ENCODE assay signal across 14 cellular contexts in the genomic region with DNA sequence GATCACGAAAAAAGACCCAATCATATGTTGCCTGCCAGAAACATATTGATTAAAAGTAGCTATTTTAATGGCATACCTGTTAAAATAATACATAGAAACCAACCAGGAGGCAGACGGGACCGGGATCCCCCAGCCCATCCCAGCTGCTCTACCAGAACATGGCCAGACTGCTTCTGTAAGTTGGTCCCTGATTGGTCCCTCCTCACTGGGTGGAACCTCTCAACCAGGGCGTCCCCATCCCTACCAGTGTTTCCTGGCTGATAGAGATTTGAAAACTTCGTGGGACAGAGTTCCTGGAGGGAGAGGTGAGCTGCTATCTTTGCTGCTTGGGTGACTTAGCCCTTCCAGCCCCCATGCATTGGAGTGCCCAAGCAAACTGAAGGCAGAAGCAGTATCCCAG.
DNase-seq lines count a peak whose midpoint lies in the region; ATAC-seq, FAIRE-seq and TF ChIP-seq lines count a peak whose summit lies in the region.
"Had no signal": no experiment of that assay in that cellular context is flagged by ENCODE, and none has a peak within 500 bp of the region (broad histone marks: within the 10 kb centered on the region; RNA-seq: fewer than 3 reads in every experiment).

No MANE protein-coding gene starts in this region.

- no peaks in the 10 kb centered on the region for H3K36me3 ChIP-seq in H7 (replicated peaks; ENCODE audit: control insufficient read depth, insufficient read depth, low read length)
- H3K36me3 ChIP-seq in H1 (ENCODE audit: control insufficient read depth in 2 of 4, insufficient read depth in 4 of 4, low read length in 3 of 4): no peaks in the 10 kb centered on the region
- no peaks in the 10 kb centered on the region for H3K36me3 ChIP-seq in thyroid gland
- H3K36me3 ChIP-seq: HAP-1 had no signal

- peak in 1 of 2 experiments; percentile 55; a peak in 3 of 6 replicates for ATAC-seq in A549
- ATAC-seq: CD8-positive, alpha-beta T cell had no signal

- FAIRE-seq in A549 (lab: Jason Lieb, UNC) (no peak), H1 (lab: Jason Lieb, UNC) (no peak)
- FAIRE-seq: A204.1, GM19239 had no signal

- H3K27me3 ChIP-seq in H7 (ENCODE audit: control insufficient read depth, insufficient read depth, low read length) (no peaks in the 10 kb centered on the region), H1 (replicated peaks in 1 of 4; ENCODE audit: control insufficient read depth in 3 of 4, extremely low read depth in 1 of 4, insufficient read depth in 3 of 4, low read length in 3 of 4) (no peaks in the 10 kb centered on the region), thyroid gland (no peaks in the 10 kb centered on the region)

- TF ChIP-seq EP300 in A549 (IDR thresholded peaks at IDR 0.05) (no peak), H1 (IDR thresholded peaks at IDR 0.05; ENCODE audit: borderline replicate concordance in 1 of 2, low read depth in 2 of 2, low read length in 2 of 2) (no peak)

- no peak overlapping the region for H3K9ac ChIP-seq in H1 (replicated peaks in 1 of 4; ENCODE audit: extremely low read depth in 1 of 4, low read depth in 3 of 4, low read length in 3 of 4)

- no peak overlapping the region for H3K56ac ChIP-seq in H1 (replicated peaks; ENCODE audit: insufficient read length, low read depth, low read length)

- H4K91ac ChIP-seq in H1 (replicated peaks; ENCODE audit: insufficient read length, low read length): no peak overlapping the region

- H2BK15ac ChIP-seq in H1 (ENCODE audit: low read length): no peak overlapping the region

- H3K79me2 ChIP-seq in H1 (ENCODE audit: control insufficient read depth in 1 of 2, insufficient read depth in 2 of 2, low read length in 2 of 2): no peaks in the 10 kb centered on the region

- H3K4me3 ChIP-seq in A549 (no peak overlapping the region), H7 (ENCODE audit: insufficient read depth, low read depth, low read length) (no peak overlapping the region), H1 (ENCODE audit: extremely low read depth in 1 of 4, insufficient read depth in 2 of 4, low read depth in 3 of 4, low read length in 4 of 4) (no peak overlapping the region), thyroid gland (replicated peaks in 1 of 3) (no peak overlapping the region)
- H3K4me3 ChIP-seq: HAP-1 had no signal

- no peak overlapping the region for H2BK120ac ChIP-seq in H1 (replicated peaks; ENCODE audit: low read depth, low read length)

- H3K4ac ChIP-seq in H1 (replicated peaks; ENCODE audit: insufficient read length, low read depth, low read length): no peak overlapping the region

- TF ChIP-seq POLR2A in A549 (IDR thresholded peaks at IDR 0.05; ENCODE audit: low read length) (no peak), H1 (IDR thresholded peaks at IDR 0.05; ENCODE audit: control extremely low read depth in 1 of 2, low read depth in 2 of 2, low read length in 2 of 2) (no peak), thyroid gland (IDR thresholded peaks at IDR 0.05) (no peak)

- H3K4me2 ChIP-seq in A549 (no peak overlapping the region), H1 (ENCODE audit: insufficient read depth in 1 of 2, low read depth in 2 of 2, low read length in 2 of 2) (no peak overlapping the region)

- peak; percentile 0 to 19 for DNase-seq in A549 (ENCODE audit: low read depth in 1 of 2, low spot score in 1 of 2)
- peak; percentile 10 for DNase-seq in H7
- no peak for DNase-seq in H1 (ENCODE audit: low read depth in 1 of 2, low spot score in 2 of 2)
- peak; percentile 35 for DNase-seq in iPS-NIHi7 (ENCODE audit: extremely low spot score)
- DNase-seq in thyroid gland: no peak
- DNase-seq in NCI-H146 treated with DMSO at 0.1 percent for 48 hours (lab: John Stamatoyannopoulos, UW; ENCODE audit: unreplicated experiment): no peak
- no peak for DNase-seq in NCI-H446 treated with DMSO at 0.1 percent for 48 hours (lab: John Stamatoyannopoulos, UW)
- DNase-seq: Caco-2; CD8-positive, alpha-beta T cell; DND-41; GF-D8 had no signal

- H4K8ac ChIP-seq in H1 (ENCODE audit: extremely low read depth, insufficient read depth, low read length): no peak overlapping the region

- no peaks in the 10 kb centered on the region for H3K9me3 ChIP-seq in A549
- no peaks in the 10 kb centered on the region for H3K9me3 ChIP-seq in H1 (ENCODE audit: insufficient read depth in 2 of 2, low read depth in 1 of 2, low read length in 1 of 2)
- H3K9me3 ChIP-seq in thyroid gland: no peaks in the 10 kb centered on the region
- H3K9me3 ChIP-seq: Caco-2, HAP-1 had no signal

- H3K27ac ChIP-seq in A549 (no peak overlapping the region), H1 (ENCODE audit: low read depth, low read length) (no peak overlapping the region), thyroid gland (no peak overlapping the region)

- no peaks in the 10 kb centered on the region for H3K79me1 ChIP-seq in H1 (ENCODE audit: low read depth, low read length)

- H3K14ac ChIP-seq in H1 (ENCODE audit: insufficient read length): no peak overlapping the region

- TF ChIP-seq CTCF in A549 (IDR thresholded peaks at IDR 0.05) (no peak), H1 (IDR thresholded peaks at IDR 0.05; ENCODE audit: control extremely low read depth in 1 of 3, insufficient read depth in 1 of 3, low read depth in 1 of 3, low read length in 3 of 3) (no peak), thyroid gland (IDR thresholded peaks at IDR 0.05) (no peak)

- no peak overlapping the region for H2BK5ac ChIP-seq in H1 (ENCODE audit: low read depth, low read length)

- TF ChIP-seq RAD21 in A549 (conservative IDR thresholded peaks at IDR 0.05 in 1 of 2, IDR thresholded peaks at IDR 0.05 in 1 of 2) (no peak), H1 (IDR thresholded peaks at IDR 0.05 in 1 of 2, conservative IDR thresholded peaks at IDR 0.05 in 1 of 2; ENCODE audit: low read depth in 2 of 2, low read length in 2 of 2) (no peak)

- H2BK12ac ChIP-seq in H1 (ENCODE audit: low read depth, low read length): no peak overlapping the region

- no peak overlapping the region for H4K5ac ChIP-seq in H1 (ENCODE audit: insufficient read length, low read depth, low read length)

- H4K20me1 ChIP-seq in H1 (replicated peaks in 1 of 2; ENCODE audit: control insufficient read depth in 1 of 2, insufficient read depth in 2 of 2, low read length in 2 of 2): no peaks in the 10 kb centered on the region

- H2AK5ac ChIP-seq in H1 (ENCODE audit: low read depth, low read length): no peak overlapping the region

- 0 out of 2 replicates have a peak overlapping the region, but pooled peaks have one; percentile 7 for H2AFZ ChIP-seq in H1 (ENCODE audit: low read length)

- H3K18ac ChIP-seq in H1 (ENCODE audit: extremely low read depth, low read length): no peak overlapping the region

- H3K23ac ChIP-seq in H1 (ENCODE audit: insufficient read length): no peak overlapping the region

- POLR2A ChIA-PET in A549 (lab: Yijun Ruan, JAX): no interaction called here
- POLR2A ChIA-PET in H1 (lab: Charles Lee; ENCODE audit: partially characterized antibody): no interaction called here

- intact Hi-C loops in thyroid gland (cut with DNase I): no loop called here

- H3K23me2 ChIP-seq in H1 (ENCODE audit: low read depth, low read length): no peaks in the 10 kb centered on the region

- H3K4me1 ChIP-seq in A549 (no peaks in the 10 kb centered on the region), H1 (replicated peaks in 1 of 4; ENCODE audit: control insufficient read depth in 3 of 4, insufficient read depth in 4 of 4, low read length in 3 of 4) (no peaks in the 10 kb centered on the region), thyroid gland (no peaks in the 10 kb centered on the region)
- H3K4me1 ChIP-seq: Caco-2, HAP-1 had no signal

- H2BK20ac ChIP-seq in H1 (ENCODE audit: low read length): no peak overlapping the region

- 6% methylated on average over 4 of the region's 5 CpGs for WGBS in A549 (ENCODE audit: missing lambda C conversion rate)
- 90% methylated on average over 5 of the region's 5 CpGs; no CpG with 5 or more reads in 1 of the 2 experiments for WGBS in H1 (ENCODE audit: extremely low coverage in 1 of 2, insufficient coverage in 1 of 2, insufficient read length in 1 of 2, insufficient replicate concordance in 2 of 2, low coverage in 1 of 2, low lambda C conversion rate in 2 of 2, missing lambda C conversion rate in 1 of 2), 2 experiments
- WGBS in thyroid gland, 2 donors: 85 to 86% methylated on average over 5 of the region's 5 CpGs

- CTCF ChIA-PET in A549 (lab: Yijun Ruan, JAX): no interaction called here
- CTCF ChIA-PET in H1 (lab: Charles Lee; ENCODE audit: partially characterized antibody): interaction anchor here (0.6 to 1.2 kb wide), 2 partner anchors 228 to 470 kb away, joined by 3 to 4 read pairs; no protein-coding TSS in a partner anchor

TF ChIP-seq in A549, 52 proteins besides CTCF, POLR2A, EP300 and RAD21 (continues in another document):
- TF ChIP-seq TP53 (CRISPR knock-in tag; IDR thresholded peaks at IDR 0.05) (no peak), BCL3 (IDR thresholded peaks at IDR 0.05) (no peak), TFCP2L1 (CRISPR knock-in tag; IDR thresholded peaks at IDR 0.05) (no peak), SMC3 (IDR thresholded peaks at IDR 0.05) (no peak), JUNB (IDR thresholded peaks at IDR 0.05) (no peak), FOXS1 (CRISPR knock-in tag; IDR thresholded peaks at IDR 0.05) (no peak)

TF ChIP-seq in H1, 55 proteins besides CTCF, POLR2A, EP300 and RAD21:
- TF ChIP-seq, protein P1, sequence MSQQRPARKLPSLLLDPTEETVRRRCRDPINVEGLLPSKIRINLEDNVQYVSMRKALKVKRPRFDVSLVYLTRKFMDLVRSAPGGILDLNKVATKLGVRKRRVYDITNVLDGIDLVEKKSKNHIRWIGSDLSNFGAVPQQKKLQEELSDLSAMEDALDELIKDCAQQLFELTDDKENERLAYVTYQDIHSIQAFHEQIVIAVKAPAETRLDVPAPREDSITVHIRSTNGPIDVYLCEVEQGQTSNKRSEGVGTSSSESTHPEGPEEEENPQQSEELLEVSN (IDR thresholded peaks at IDR 0.05): no peak
- TF ChIP-seq USF2 (IDR thresholded peaks at IDR 0.05; ENCODE audit: low read length) (no peak), CREB1 (IDR thresholded peaks at IDR 0.05) (no peak)

Comparison
In these comparisons a context has a peak if more than half of its experiments do, and no peak if none do; other contexts are left out.
1. DNase-seq: peak in A549 (2 of 2), H7 (single experiment) and iPS-NIHi7 (single experiment); none in H1 (0 of 2), thyroid gland (0 of 2), NCI-H146 treated with DMSO at 0.1 percent for 48 hours (single experiment) and NCI-H446 treated with DMSO at 0.1 percent for 48 hours (single experiment).